In genomic region chr5:124746252-124746915, GRCh38 we compare ENCODE assay signal across 8 cellular contexts. TPM values are rescaled to one million over a fixed set of nuclear protein-coding genes. Genes with fewer than 3 reads are reported as not detected.
A peak's percentile ranks its signal among the peaks of the same experiment; 100 is the strongest.
DNase-seq lines count a peak whose midpoint lies in the region; ATAC-seq, FAIRE-seq and TF ChIP-seq lines count a peak whose summit lies in the region.

TSS of gene ZNF608 (minus strand) at chr5:124746639. CDS start at chr5:124744989, 1,650 bp downstream.

- CTCF ChIA-PET in GM12878 (lab: Yijun Ruan, JAX) = interaction anchor here (0.6 to 2.1 kb wide), 5 partner anchors 8 to 949 kb away, joined by 3 to 6 read pairs (median 3); no protein-coding TSS in a partner anchor

- H3K9ac ChIP-seq in GM12878 (ENCODE audit: control insufficient read depth, insufficient read depth, low read length) = peak within 1 kb of the TSS; percentile 76
- peak within 1 kb of the TSS; percentile 86 for H3K9ac ChIP-seq in skeletal muscle satellite cell (ENCODE audit: low read depth, low read length)

- peak within 1 kb of the TSS; percentile 94 for H3K27ac ChIP-seq in GM12878 (ENCODE audit: control insufficient read depth, insufficient read depth)

- peak within 1 kb of the TSS; percentile 66 for H2AFZ ChIP-seq in GM12878 (ENCODE audit: control insufficient read depth, low read depth, low read length)

- H3K27me3 ChIP-seq in GM12878 (replicated peaks in 1 of 2; ENCODE audit: control insufficient read depth in 2 of 2, insufficient read depth in 2 of 2, low read length in 1 of 2) (0 out of 4 replicates have a peak, but pooled peaks cover 0 to 4% of the 10 kb centered on the region in 2 experiments), skeletal muscle satellite cell (ENCODE audit: control insufficient read depth, insufficient read depth, low read length) (no peaks in the 10 kb centered on the region)

- H3K27ac Mint-ChIP-seq in immature natural killer cell = no peak within 1 kb of the TSS

- DNase-seq in GM12865 (ENCODE audit: low read depth) (peak; percentile 36), NCI-H345 (lab: John Stamatoyannopoulos, UW) (peak; percentile 29), GM12878 (ENCODE audit: low read depth, low spot score) (no peak), immature natural killer cell (no peak), iPS-NIHi11 (ENCODE audit: low spot score) (no peak), activated gamma-delta T cell (lab: John Stamatoyannopoulos, UW) (no peak), GM10266 (ENCODE audit: extremely low spot score) (no peak)

- peak within 1 kb of the TSS; percentile 72 to 85 (median 77) for H3K4me3 Mint-ChIP-seq in immature natural killer cell

- peaks cover 35 to 39% of the 10 kb centered on the region in 2 donors for H3K4me1 Mint-ChIP-seq in immature natural killer cell

- TF ChIP-seq CTCF in GM12865 (IDR thresholded peaks at IDR 0.05; ENCODE audit: insufficient read depth, low read depth, low read length, missing control alignments) (no peak), GM12878 (IDR thresholded peaks at IDR 0.05 in 2 of 3, conservative IDR thresholded peaks at IDR 0.05 in 1 of 3; ENCODE audit: control insufficient read depth in 2 of 3, extremely low read depth in 1 of 3, insufficient read depth in 1 of 3, low read depth in 3 of 3, low read length in 3 of 3) (no peak), GM10266 (IDR thresholded peaks at IDR 0.05; ENCODE audit: control insufficient read depth, insufficient read depth, low read depth, missing control alignments) (no peak)

- peaks cover 0 to 5% (median under 1%) of the 10 kb centered on the region in 6 donors for H3K9me3 Mint-ChIP-seq in immature natural killer cell

- H3K36me3 Mint-ChIP-seq in immature natural killer cell = peaks cover 0 to 1% (median 0%) of the 10 kb centered on the region in 3 donors

- H3K9me3 ChIP-seq in GM12878 (replicated peaks; ENCODE audit: control insufficient read depth, insufficient read depth, low read length) (no peaks in the 10 kb centered on the region), skeletal muscle satellite cell (replicated peaks; ENCODE audit: low read length) (no peaks in the 10 kb centered on the region)

- TF ChIP-seq POLR2A in GM12878 (IDR thresholded peaks at IDR 0.05; ENCODE audit: low read depth, low read length) = no peak

- peaks cover 52% of the 10 kb centered on the region for H3K79me2 ChIP-seq in GM12878 (ENCODE audit: control insufficient read depth, insufficient read depth, low read length)

- TF ChIP-seq EP300 in GM12878 (IDR thresholded peaks at IDR 0.05; ENCODE audit: borderline replicate concordance in 1 of 2, control insufficient read depth in 1 of 2, low read depth in 2 of 2, low read length in 2 of 2) = no peak

- in situ Hi-C loops in GM12878 (cut with MboI) = loop anchor here (5.0 kb wide), 1 partner anchor 166 kb away; no protein-coding TSS in a partner anchor

- 14% methylated on average over 14 of the region's 14 CpGs for WGBS in GM12878 (ENCODE audit: insufficient coverage, insufficient replicate concordance, low lambda C conversion rate, missing lambda C conversion rate)

- SMC1A ChIA-PET in GM12878 (lab: Charles Lee; ENCODE audit: uncharacterized antibody, unreplicated experiment) = interaction anchor here (0.8 to 5.0 kb wide), 14 partner anchors 9 to 190 kb away, joined by 3 to 65 read pairs (median 14); no protein-coding TSS in a partner anchor

- FAIRE-seq in GM12878 (lab: Jason Lieb, UNC) = no peak

- RAD21 ChIA-PET in GM12878 (lab: Charles Lee; ENCODE audit: unreplicated experiment) = interaction anchor here (0.6 to 6.3 kb wide), 21 partner anchors 9 to 259 kb away, joined by 3 to 80 read pairs (median 9); no protein-coding TSS in a partner anchor

- POLR2A ChIA-PET in GM12878 (lab: Charles Lee) = interaction anchor here (0.5 to 3.0 kb wide), 10 partner anchors 9 to 189 kb away, joined by 3 to 16 read pairs (median 4); no protein-coding TSS in a partner anchor

- no peaks in the 10 kb centered on the region for H4K20me1 ChIP-seq in GM12878 (ENCODE audit: control insufficient read depth, insufficient read depth)

- TF ChIP-seq RAD21 in GM12878 (IDR thresholded peaks at IDR 0.05; ENCODE audit: insufficient read depth, low read depth, low read length) = no peak

- peaks cover 9 to 36% (median 20%) of the 10 kb centered on the region in 3 donors for H3K27me3 Mint-ChIP-seq in immature natural killer cell (ENCODE audit: low read depth in 3 of 3)

- peaks cover 6% of the 10 kb centered on the region; the same call in 1 of the 2 replicates for H3K4me1 ChIP-seq in GM12878 (ENCODE audit: control insufficient read depth, insufficient read depth, low read length)
- peaks cover 39% of the 10 kb centered on the region for H3K4me1 ChIP-seq in skeletal muscle satellite cell (ENCODE audit: control insufficient read depth, insufficient read depth, low read length)

- intact Hi-C loops in GM12878 (cut with micrococcal nuclease; ENCODE audit: unreplicated experiment) = loop anchor here (2.0 to 10.0 kb wide), 5 partner anchors 164 to 1072 kb away; no protein-coding TSS in a partner anchor

- no TSS peak for BruUV-seq in GM12878 (replicated peaks; lab: Mats Ljungman, UMichigan)

- H3K4me2 ChIP-seq in GM12878 (ENCODE audit: control insufficient read depth, insufficient read depth) (peak within 1 kb of the TSS; percentile 87), skeletal muscle satellite cell (ENCODE audit: low read length) (peak within 1 kb of the TSS; percentile 94)

- H3K4me3 ChIP-seq in GM12865 (ENCODE audit: low read depth, low read length) (peak within 1 kb of the TSS; percentile 95), GM12878 (peak within 1 kb of the TSS; percentile 83), skeletal muscle satellite cell (ENCODE audit: low read length) (peak within 1 kb of the TSS; percentile 80)

- no peak for ATAC-seq in GM12878

- H3K36me3 ChIP-seq in GM12878 (ENCODE audit: control insufficient read depth in 2 of 2, insufficient read depth in 2 of 2, low read length in 1 of 2) = no peaks in the 10 kb centered on the region
- no peaks in the 10 kb centered on the region for H3K36me3 ChIP-seq in skeletal muscle satellite cell (ENCODE audit: insufficient read depth, low read length)

TF ChIP-seq in GM12878, 131 proteins besides CTCF, POLR2A, EP300 and RAD21:
- peak; percentile 34; the same call in 1 of the 2 replicates for TF ChIP-seq NFIC (IDR thresholded peaks at IDR 0.05; ENCODE audit: low read depth, low read length)
- TF ChIP-seq IKZF2 (IDR thresholded peaks at IDR 0.05) = peak in 1 of 2 experiments; percentile 19; a peak in 2 of 4 replicates
- TF ChIP-seq MXI1 (IDR thresholded peaks at IDR 0.05; ENCODE audit: low read depth, low read length) = no peak
- TF ChIP-seq FOXM1 (IDR thresholded peaks at IDR 0.05; ENCODE audit: low read depth, low read length) = 0 out of 2 replicates have a peak, but pooled peaks have one; percentile 19
- peak; percentile 78 for TF ChIP-seq BMI1 (IDR thresholded peaks at IDR 0.05; ENCODE audit: borderline replicate concordance)
- no peak for TF ChIP-seq HCFC1 (IDR thresholded peaks at IDR 0.05; ENCODE audit: low read length)
- TF ChIP-seq, protein P1, sequence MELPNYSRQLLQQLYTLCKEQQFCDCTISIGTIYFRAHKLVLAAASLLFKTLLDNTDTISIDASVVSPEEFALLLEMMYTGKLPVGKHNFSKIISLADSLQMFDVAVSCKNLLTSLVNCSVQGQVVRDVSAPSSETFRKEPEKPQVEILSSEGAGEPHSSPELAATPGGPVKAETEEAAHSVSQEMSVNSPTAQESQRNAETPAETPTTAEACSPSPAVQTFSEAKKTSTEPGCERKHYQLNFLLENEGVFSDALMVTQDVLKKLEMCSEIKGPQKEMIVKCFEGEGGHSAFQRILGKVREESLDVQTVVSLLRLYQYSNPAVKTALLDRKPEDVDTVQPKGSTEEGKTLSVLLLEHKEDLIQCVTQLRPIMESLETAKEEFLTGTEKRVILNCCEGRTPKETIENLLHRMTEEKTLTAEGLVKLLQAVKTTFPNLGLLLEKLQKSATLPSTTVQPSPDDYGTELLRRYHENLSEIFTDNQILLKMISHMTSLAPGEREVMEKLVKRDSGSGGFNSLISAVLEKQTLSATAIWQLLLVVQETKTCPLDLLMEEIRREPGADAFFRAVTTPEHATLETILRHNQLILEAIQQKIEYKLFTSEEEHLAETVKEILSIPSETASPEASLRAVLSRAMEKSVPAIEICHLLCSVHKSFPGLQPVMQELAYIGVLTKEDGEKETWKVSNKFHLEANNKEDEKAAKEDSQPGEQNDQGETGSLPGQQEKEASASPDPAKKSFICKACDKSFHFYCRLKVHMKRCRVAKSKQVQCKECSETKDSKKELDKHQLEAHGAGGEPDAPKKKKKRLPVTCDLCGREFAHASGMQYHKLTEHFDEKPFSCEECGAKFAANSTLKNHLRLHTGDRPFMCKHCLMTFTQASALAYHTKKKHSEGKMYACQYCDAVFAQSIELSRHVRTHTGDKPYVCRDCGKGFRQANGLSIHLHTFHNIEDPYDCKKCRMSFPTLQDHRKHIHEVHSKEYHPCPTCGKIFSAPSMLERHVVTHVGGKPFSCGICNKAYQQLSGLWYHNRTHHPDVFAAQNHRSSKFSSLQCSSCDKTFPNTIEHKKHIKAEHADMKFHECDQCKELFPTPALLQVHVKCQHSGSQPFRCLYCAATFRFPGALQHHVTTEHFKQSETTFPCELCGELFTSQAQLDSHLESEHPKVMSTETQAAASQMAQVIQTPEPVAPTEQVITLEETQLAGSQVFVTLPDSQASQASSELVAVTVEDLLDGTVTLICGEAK (IDR thresholded peaks at IDR 0.05; ENCODE audit: borderline replicate concordance) = peak; percentile 12; the same call in 1 of the 2 replicates
- TF ChIP-seq IKZF1 (conservative IDR thresholded peaks at IDR 0.05) = peak; percentile 35

RNA-seq across cellular contexts. Expression of gene ZNF608, which starts in this region (rescaled TPM):
- 55.7 and 55.8 TPM in 2 replicates for total RNA-seq in GM12878 (2013; cell fraction: nucleolus; rRNA removed)
- total RNA-seq in GM12878 (2014; rRNA removed) (0.73 and 0.76 TPM in 2 replicates), GM12878 (2014; rRNA removed; fragmentation: Illumina TruSeq; extraction: Trizol) (0.63 and 1.1 TPM in 2 replicates), GM12878 (2021) (0.77 and 0.87 TPM in 2 replicates)
- polyA plus RNA-seq in GM12878 (2011; ENCODE audit: low read depth) = 8.3 TPM
- polyA plus RNA-seq in GM12878 (2011; rRNA removed) (6.7 and 7.2 TPM in 2 replicates), GM12878 (2014; fragmentation: Illumina TruSeq; extraction: Trizol) (0.62 and 0.84 TPM in 2 replicates), GM12878 (2014; fragmentation: Nextera tagmentation; extraction: Ambion mirVana) (under 1 TPM; 0.19 to 0.31 TPM), GM12878 (2014; rRNA removed) (0.60 and 0.65 TPM in 2 replicates), GM12878 (2016; fragmentation: Nextera tagmentation; extraction: Ambion mirVana) (under 1 TPM; 0.23 to 0.37 TPM), immature natural killer cell (not detected)
- 4.0 and 4.2 TPM in 2 replicates for polyA plus RNA-seq in GM12878 (2011; cell fraction: cytosol; rRNA removed)
- 7.8 and 8.9 TPM in 2 replicates for polyA plus RNA-seq in GM12878 (2011; cell fraction: nucleus; rRNA removed)
- polyA plus RNA-seq in GM12878 (2012) = 12.2 and 14.9 TPM in 2 replicates
- 7.8 and 10.2 TPM in 2 replicates for polyA minus RNA-seq in GM12878 (2011; rRNA and poly(A)+ RNA removed)
- polyA minus RNA-seq in GM12878 (2011; cell fraction: cytosol; rRNA and poly(A)+ RNA removed) = 4.9 and 5.3 TPM in 2 replicates
- 7.6 and 11.6 TPM in 2 replicates for polyA minus RNA-seq in GM12878 (2011; cell fraction: nucleus; rRNA and poly(A)+ RNA removed)
- 3.5 and 5.7 TPM in 2 replicates for total RNA-seq in skeletal muscle satellite cell (2012; rRNA removed)

Comparison
In these comparisons a context has a peak if more than half of its experiments do, and no peak if none do; other contexts are left out.
1. DNase-seq: peak in GM12865 (single experiment) and NCI-H345 (single experiment); none in GM12878 (single experiment), immature natural killer cell (0 of 3), iPS-NIHi11 (single experiment), activated gamma-delta T cell (single experiment) and GM10266 (single experiment).
2. Peak in every context shown above with its lines, with median percentiles within 50 percentile points of each other: H3K4me3 ChIP-seq.